In genomic region chr14:105299654-105300541, GRCh38 we compare ENCODE assay signal across 8 cellular contexts. TPM values are rescaled to one million over a fixed set of nuclear protein-coding genes. Genes with fewer than 3 reads are reported as not detected.
A peak's percentile ranks its signal among the peaks of the same experiment; 100 is the strongest.
DNase-seq lines count a peak whose midpoint lies in the region; ATAC-seq and TF ChIP-seq lines count a peak whose summit lies in the region.

No MANE protein-coding gene starts in this region.

- POLR2A ChIA-PET in activated CD8-positive, alpha-beta T cell treated with anti-CD3 and anti-CD28 coated beads, Interleukin-2, amount 10 ng/mL, durations not matched to agents 7 days and 5 days (lab: Charles Lee), result interaction anchor here (0.5 to 3.1 kb wide), 8 partner anchors 8 to 241 kb away, joined by 3 to 56 read pairs (median 8); partner anchors contain the start of genes BTBD6, GPR132 and PACS2

- no peaks in the 10 kb centered on the region for H3K4me1 Mint-ChIP-seq in Calu3 (ENCODE audit: low read depth, unreplicated experiment)
- H3K4me1 Mint-ChIP-seq in activated CD8-positive, alpha-beta T cell treated with anti-CD3 and anti-CD28 coated beads, Interleukin-2, amount 10 ng/mL, durations not matched to agents 7 days and 5 days (ENCODE audit: low read depth), result peaks cover 40% of the 10 kb centered on the region

- no peak for TF ChIP-seq CTCF in Calu3 (IDR thresholded peaks at IDR 0.05; ENCODE audit: unreplicated experiment)
- no peak for TF ChIP-seq CTCF in fibroblast of villous mesenchyme (IDR thresholded peaks at IDR 0.05; ENCODE audit: insufficient read depth, low read depth, low read length)
- no peak for TF ChIP-seq CTCF in prostate gland (IDR thresholded peaks at IDR 0.05)

- H3K9me3 Mint-ChIP-seq in Calu3 (ENCODE audit: low read depth, unreplicated experiment), result no peaks in the 10 kb centered on the region
- H3K9me3 Mint-ChIP-seq in activated CD8-positive, alpha-beta T cell treated with anti-CD3 and anti-CD28 coated beads, Interleukin-2, amount 10 ng/mL, durations not matched to agents 7 days and 5 days (ENCODE audit: insufficient read depth), result no peaks in the 10 kb centered on the region

- no peaks in the 10 kb centered on the region for H3K27me3 Mint-ChIP-seq in Calu3 (ENCODE audit: unreplicated experiment)
- H3K27me3 Mint-ChIP-seq in activated CD8-positive, alpha-beta T cell treated with anti-CD3 and anti-CD28 coated beads, Interleukin-2, amount 10 ng/mL, durations not matched to agents 7 days and 5 days (ENCODE audit: low read depth), result no peaks in the 10 kb centered on the region

- peak overlapping the region; percentile 91 for H3K4me3 Mint-ChIP-seq in Calu3 (ENCODE audit: low read depth, unreplicated experiment)
- H3K4me3 Mint-ChIP-seq in activated CD8-positive, alpha-beta T cell treated with anti-CD3 and anti-CD28 coated beads, Interleukin-2, amount 10 ng/mL, durations not matched to agents 7 days and 5 days, result peak overlapping the region; percentile 80

- no peaks in the 10 kb centered on the region for H3K36me3 ChIP-seq in prostate gland

- H3K4me3 ChIP-seq in fibroblast of villous mesenchyme (ENCODE audit: low read depth, low read length), result peak overlapping the region; percentile 79
- peak overlapping the region; percentile 70 to 71 for H3K4me3 ChIP-seq in prostate gland

- CTCF ChIA-PET in Calu3 (lab: Charles Lee), result interaction anchor here (1.4 kb wide), 1 partner anchor 15 kb away, joined by 7 read pairs; the partner anchor contains the start of gene PACS2
- CTCF ChIA-PET in activated CD8-positive, alpha-beta T cell treated with anti-CD3 and anti-CD28 coated beads, Interleukin-2, amount 10 ng/mL, durations not matched to agents 7 days and 5 days (lab: Charles Lee), result interaction anchor here (1.0 to 1.7 kb wide), 3 partner anchors 14 to 190 kb away, joined by 3 to 13 read pairs (median 6); partner anchors contain the start of gene PACS2

- no peak for TF ChIP-seq POLR2A in prostate gland (IDR thresholded peaks at IDR 0.05)

- H3K4me1 ChIP-seq in prostate gland (replicated peaks), result peaks cover 3% of the 10 kb centered on the region

- H3K9me3 ChIP-seq in prostate gland, result no peaks in the 10 kb centered on the region

- no TSS peak for BruUV-seq in Calu3 (replicated peaks; lab: Mats Ljungman, UMichigan)

- H3K27ac Mint-ChIP-seq in Calu3 (ENCODE audit: unreplicated experiment), result no peak overlapping the region
- peak overlapping the region; percentile 82 for H3K27ac Mint-ChIP-seq in activated CD8-positive, alpha-beta T cell treated with anti-CD3 and anti-CD28 coated beads, Interleukin-2, amount 10 ng/mL, durations not matched to agents 7 days and 5 days

- H3K36me3 Mint-ChIP-seq in Calu3 (ENCODE audit: insufficient read depth, unreplicated experiment), result peaks cover 25% of the 10 kb centered on the region
- peaks cover 22% of the 10 kb centered on the region for H3K36me3 Mint-ChIP-seq in activated CD8-positive, alpha-beta T cell treated with anti-CD3 and anti-CD28 coated beads, Interleukin-2, amount 10 ng/mL, durations not matched to agents 7 days and 5 days (ENCODE audit: low read depth)

- 6% methylated on average over 38 of the region's 54 CpGs for WGBS in prostate gland

- intact Hi-C loops in Calu3 (cut with micrococcal nuclease; ENCODE audit: unreplicated experiment), result no loop called here
- intact Hi-C loops in prostate gland (cut with DNase I), result no loop called here

- peak overlapping the region; percentile 96 to 97 for H3K27ac ChIP-seq in prostate gland

- DNase-seq in Calu3, result no peak
- peak; percentile 43 for DNase-seq in activated CD8-positive, alpha-beta T cell treated with anti-CD3 and anti-CD28 coated beads, Interleukin-2, amount 10 ng/mL, durations not matched to agents 7 days and 5 days
- DNase-seq in fibroblast of villous mesenchyme (ENCODE audit: low read depth), result peak; percentile 26
- DNase-seq in prostate gland (ENCODE audit: low spot score), result no peak
- no peak for DNase-seq in GM19240 (ENCODE audit: insufficient read length, low spot score)
- no peak for DNase-seq in SIG-M5 (lab: John Stamatoyannopoulos, UW)

- ATAC-seq in GM21360 (IDR thresholded peaks at IDR 0.05; ENCODE audit: unreplicated experiment) (peak; percentile 12), HG03565 (IDR thresholded peaks at IDR 0.05; ENCODE audit: unreplicated experiment) (peak; percentile 22)
- peak; percentile 14 for ATAC-seq in activated CD8-positive, alpha-beta T cell treated with anti-CD3 and anti-CD28 coated beads, Interleukin-2, amount 10 ng/mL, durations not matched to agents 7 days and 5 days

- no peaks in the 10 kb centered on the region for H3K27me3 ChIP-seq in prostate gland (replicated peaks; ENCODE audit: insufficient read depth)

RNA-seq across cellular contexts. Expression of gene BRF1, which starts 0.9 kb away (rescaled TPM):
- 38.4 and 43.7 TPM in 2 replicates for total RNA-seq in Calu3 (2022)
- total RNA-seq in activated CD8-positive, alpha-beta T cell treated with anti-CD3 and anti-CD28 coated beads, Interleukin-2, amount 10 ng/mL, durations not matched to agents 7 days and 5 days, result 10 to 100 TPM; 42.1 to 44.7 TPM
- total RNA-seq in fibroblast of villous mesenchyme, result 32.8 and 41.2 TPM in 2 replicates
- 10 to 100 TPM; 64.9 to 88.9 TPM for total RNA-seq in prostate gland

RNA-seq across cellular contexts. Expression of gene PACS2, which starts 14.7 kb away (rescaled TPM):
- 71.8 and 77.3 TPM in 2 replicates for total RNA-seq in Calu3 (2022)
- total RNA-seq in activated CD8-positive, alpha-beta T cell treated with anti-CD3 and anti-CD28 coated beads, Interleukin-2, amount 10 ng/mL, durations not matched to agents 7 days and 5 days, result 10 to 100 TPM; 32.9 to 38.5 TPM
- 35.0 and 50.3 TPM in 2 replicates for total RNA-seq in fibroblast of villous mesenchyme
- total RNA-seq in prostate gland, result 100 to 1,000 TPM in 1 of 2 donors, 10 to 100 TPM in 1; 48.5 to 124 TPM

RNA-seq across cellular contexts. Expression of gene BTBD6, which starts 51.6 kb away (rescaled TPM):
- 29.7 and 30.1 TPM in 2 replicates for total RNA-seq in Calu3 (2022)
- 10 to 100 TPM; 53.7 to 59.8 TPM for total RNA-seq in activated CD8-positive, alpha-beta T cell treated with anti-CD3 and anti-CD28 coated beads, Interleukin-2, amount 10 ng/mL, durations not matched to agents 7 days and 5 days
- 42.7 and 52.8 TPM in 2 replicates for total RNA-seq in fibroblast of villous mesenchyme
- total RNA-seq in prostate gland, result 10 to 100 TPM; 60.0 to 82.5 TPM

Comparison
In these comparisons a context has a peak if more than half of its experiments do, and no peak if none do; other contexts are left out.
1. DNase-seq: peak in activated CD8-positive, alpha-beta T cell treated with anti-CD3 and anti-CD28 coated beads, Interleukin-2, amount 10 ng/mL, durations not matched to agents 7 days and 5 days (single experiment) and fibroblast of villous mesenchyme (single experiment); none in Calu3 (single experiment), prostate gland (single experiment), GM19240 (single experiment) and SIG-M5 (single experiment).
2. Peak in every context shown above with its lines, with median percentiles within 50 percentile points of each other: ATAC-seq.